In genomic region chr15:48645558-48646330, GRCh38 we compare ENCODE assay signal across 8 cellular contexts. TPM values are rescaled to one million over a fixed set of nuclear protein-coding genes. Genes with fewer than 3 reads are reported as not detected.
DNase-seq lines count a peak whose midpoint lies in the region; ATAC-seq and TF ChIP-seq lines count a peak whose summit lies in the region.

FBN1 (minus strand) TSS chr15:48645709; CDS start chr15:48644769, 940 bp downstream.

- H3K4me3 ChIP-seq in colonic mucosa, result peak within 1 kb of the TSS; percentile 48
- H3K4me3 ChIP-seq in smooth muscle cell, result peak within 1 kb of the TSS; percentile 94

- H3K4me1 ChIP-seq in colonic mucosa (no peaks in the 10 kb centered on the region), smooth muscle cell (ENCODE audit: low read depth) (peaks cover 30% of the 10 kb centered on the region)

- H2AFZ ChIP-seq in smooth muscle cell (ENCODE audit: low read depth), result peak within 1 kb of the TSS; percentile 83

- ATAC-seq in GM18517 (IDR thresholded peaks at IDR 0.05; ENCODE audit: unreplicated experiment) (peak; percentile 50), HG02884 (IDR thresholded peaks at IDR 0.05; ENCODE audit: unreplicated experiment) (peak; percentile 45)

- peaks cover 45% of the 10 kb centered on the region for H4K20me1 ChIP-seq in smooth muscle cell (ENCODE audit: low read depth)

- intact Hi-C loops in colonic mucosa (cut with DNase I), result no loop called here

- under 1% methylated on average over 62 of the region's 66 CpGs for WGBS in smooth muscle cell (ENCODE audit: low lambda C conversion rate)

- no peaks in the 10 kb centered on the region for H3F3A ChIP-seq in smooth muscle cell (ENCODE audit: low read depth)

- peak; percentile 78 for DNase-seq in Ammon's horn (ENCODE audit: low spot score)
- DNase-seq in OCI-M1 (lab: John Stamatoyannopoulos, UW), result peak; percentile 57
- DNase-seq in colonic mucosa, result peak; percentile 47
- DNase-seq in kidney glomerular epithelial cell (lab: John Stamatoyannopoulos, UW), result peak; percentile 88
- DNase-seq in smooth muscle cell (lab: John Stamatoyannopoulos, UW; ENCODE audit: unreplicated experiment), result peak; percentile 85
- no peak for DNase-seq in stimulated activated CD4-positive, alpha-beta T cell treated with anti-CD3 and anti-CD28 coated beads, Interleukin-1b, Interleukin-23, amount 100 ng/mL, for 48 hours

- peaks cover 47% of the 10 kb centered on the region for H3K79me2 ChIP-seq in smooth muscle cell (ENCODE audit: low read depth)

- H3K4me2 ChIP-seq in smooth muscle cell, result peak within 1 kb of the TSS; percentile 98

- H3K27me3 ChIP-seq in colonic mucosa (peaks cover 19% of the 10 kb centered on the region), smooth muscle cell (ENCODE audit: low read depth) (no peaks in the 10 kb centered on the region)

- H3K9ac ChIP-seq in colonic mucosa (ENCODE audit: low read depth in 2 of 2, low read length in 2 of 2) (peak within 1 kb of the TSS; percentile 30 to 76), smooth muscle cell (ENCODE audit: low read depth) (peak within 1 kb of the TSS; percentile 92)

- TF ChIP-seq CTCF in colonic mucosa (IDR thresholded peaks at IDR 0.05), result no peak
- no peak for TF ChIP-seq CTCF in smooth muscle cell (IDR thresholded peaks at IDR 0.05; ENCODE audit: borderline replicate concordance, insufficient read depth, poor library complexity, severe bottlenecking)

- H3K27ac ChIP-seq in colonic mucosa (peak within 1 kb of the TSS; percentile 71), smooth muscle cell (ENCODE audit: low read depth) (peak within 1 kb of the TSS; percentile 73)

- H3K36me3 ChIP-seq in colonic mucosa (no peaks in the 10 kb centered on the region), smooth muscle cell (ENCODE audit: low read depth) (peaks cover 4% of the 10 kb centered on the region)

- H3K9me3 ChIP-seq in colonic mucosa, result no peaks in the 10 kb centered on the region
- no peaks in the 10 kb centered on the region for H3K9me3 ChIP-seq in smooth muscle cell (replicated peaks; ENCODE audit: low read depth)

RNA-seq across cellular contexts. Expression of gene FBN1, which starts in this region (rescaled TPM):
- total RNA-seq in colonic mucosa (10 to 100 TPM in 1 of 2 donors, 1 to 10 TPM in 1; 6.6 to 19.5 TPM), smooth muscle cell (330 and 455 TPM in 2 replicates)
- polyA plus RNA-seq in smooth muscle cell, result 97.3 and 137 TPM in 2 replicates

Comparison
In these comparisons a context has a peak if more than half of its experiments do, and no peak if none do; other contexts are left out.
1. RNA of gene FBN1 (total RNA-seq): 330 to 455 TPM in smooth muscle cell; 6.6 to 19.5 TPM in colonic mucosa; every median in the first group is over 10 times any median in the second.